In the genomic region with DNA sequence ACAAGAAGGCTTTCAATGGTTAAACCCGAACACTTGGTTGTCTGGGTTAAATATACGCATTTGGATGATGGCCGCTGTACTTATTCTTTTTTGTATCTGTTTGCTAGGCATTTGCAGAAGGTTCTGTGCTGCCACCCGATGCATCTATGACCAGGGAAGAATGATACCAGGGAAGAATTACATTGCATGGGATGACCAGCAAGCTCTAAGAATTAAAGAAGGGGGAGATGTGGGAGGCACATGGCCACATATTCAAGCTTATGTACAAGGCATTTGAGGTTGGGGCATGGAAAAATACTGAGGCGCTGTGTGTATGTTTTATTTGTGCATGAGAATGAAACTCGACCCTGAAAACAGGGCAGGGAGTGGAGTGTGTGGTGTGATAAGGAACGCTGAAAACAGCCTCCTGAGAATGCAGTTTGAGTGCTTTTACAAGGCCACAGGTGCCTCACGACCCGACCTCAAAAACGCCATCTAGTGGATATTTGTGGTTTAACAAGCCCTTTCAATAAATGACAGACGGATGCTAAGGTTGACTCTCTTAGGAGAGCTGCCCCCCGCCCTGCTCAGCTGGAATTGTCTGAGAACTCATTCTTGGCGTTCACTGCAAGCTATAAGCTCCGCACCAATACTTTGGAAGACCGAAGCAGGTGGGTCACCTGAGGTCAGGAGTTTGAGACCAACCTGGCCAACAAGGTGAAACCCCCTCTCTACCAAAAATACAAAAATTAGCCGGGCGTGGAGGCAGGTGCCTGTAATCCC, we compare ENCODE assay signal across 8 cellular contexts. TPM values are rescaled to one million over a fixed set of nuclear protein-coding genes. Genes with fewer than 3 reads are reported as not detected.
A peak's percentile ranks its signal among the peaks of the same experiment; 100 is the strongest.
DNase-seq lines count a peak whose midpoint lies in the region; ATAC-seq, FAIRE-seq and TF ChIP-seq lines count a peak whose summit lies in the region.
"Not testable (repeated sequence)": the region's sequence is repeated elsewhere in the genome, so short reads cannot be mapped to it uniquely, and the experiment has no call there.

No MANE protein-coding gene starts in this region.

- H3K36me3 Mint-ChIP-seq in activated T-cell treated with anti-CD3 and anti-CD28 coated beads, Interleukin-2, amount 50 U/mL, for 4 hours (ENCODE audit: insufficient read depth); mesothelial cell of epicardium: not testable (repeated sequence)

- H3K27me3 ChIP-seq in upper lobe of left lung = not testable (repeated sequence)

- POLR2A ChIA-PET in HEK293T (lab: Yijun Ruan, JAX) = interaction anchor here (1.5 to 2.0 kb wide), 2 partner anchors 11 to 16 kb away, joined by 4 to 11 read pairs; partner anchors contain the start of gene SENP2

- not testable (repeated sequence) for H3K36me3 ChIP-seq in upper lobe of left lung

- 28 to 30% methylated on average over 14 to 17 of the region's 17 CpGs for WGBS in upper lobe of left lung, 2 donors

- H3K4me1 ChIP-seq in upper lobe of left lung = not testable (repeated sequence)

- not testable (repeated sequence) for H3K9me3 ChIP-seq in upper lobe of left lung

- H3K27me3 Mint-ChIP-seq in activated T-cell treated with anti-CD3 and anti-CD28 coated beads, Interleukin-2, amount 50 U/mL, for 4 hours (ENCODE audit: low read depth); mesothelial cell of epicardium (ENCODE audit: low read depth): not testable (repeated sequence)

- not testable (repeated sequence) for TF ChIP-seq EP300 in upper lobe of left lung (IDR thresholded peaks at IDR 0.05)

- peak; percentile 27 for DNase-seq in HEK293T (ENCODE audit: extremely low spot score)
- DNase-seq in NCI-H1105 (lab: John Stamatoyannopoulos, UW) = peak; percentile 75
- DNase-seq in OCI-M2 (lab: John Stamatoyannopoulos, UW; ENCODE audit: unreplicated experiment) = peak; percentile 68
- peak; percentile 9 for DNase-seq in activated T-cell treated with anti-CD3 and anti-CD28 coated beads, Interleukin-2, amount 50 U/mL, for 4 hours
- DNase-seq in mesothelial cell of epicardium (ENCODE audit: low spot score in 2 of 2, unreplicated experiment in 2 of 2) = not testable (repeated sequence)
- DNase-seq in upper lobe of left lung = peak in 1 of 2 donors; percentile 50

- not testable (repeated sequence) for TF ChIP-seq POLR2A in upper lobe of left lung (IDR thresholded peaks at IDR 0.05)

- peak; percentile 67 for TF ChIP-seq CTCF in mesothelial cell of epicardium (IDR thresholded peaks at IDR 0.05; ENCODE audit: unreplicated experiment)
- TF ChIP-seq CTCF in upper lobe of left lung (IDR thresholded peaks at IDR 0.05) = peak; percentile 44 to 82 (median 72)

- peak; percentile 80 to 81 for ATAC-seq in activated T-cell treated with anti-CD3 and anti-CD28 coated beads, Interleukin-2, amount 50 U/mL, for 4 hours
- ATAC-seq in esophagus mucosa (peak; percentile 62), upper lobe of left lung (ENCODE audit: low FRiP score in 2 of 2) (peak; percentile 67 to 68)

- H3K4me1 Mint-ChIP-seq in activated T-cell treated with anti-CD3 and anti-CD28 coated beads, Interleukin-2, amount 50 U/mL, for 4 hours (ENCODE audit: low read depth); mesothelial cell of epicardium: not testable (repeated sequence)

- CTCF ChIA-PET in HEK293T (lab: Yijun Ruan, JAX) = interaction anchor here (0.6 to 1.9 kb wide), 6 partner anchors 11 to 215 kb away, joined by 3 to 12 read pairs (median 4); partner anchors contain the start of gene SENP2

- FAIRE-seq in G401.6 (lab: Jason Lieb, UNC) = peak; percentile 23

- peak overlapping the region in 3 of 4 donors; percentile 16 to 50 (median 41) for H3K27ac ChIP-seq in upper lobe of left lung

- not testable (repeated sequence) for H3K4me3 Mint-ChIP-seq in activated T-cell treated with anti-CD3 and anti-CD28 coated beads, Interleukin-2, amount 50 U/mL, for 4 hours; mesothelial cell of epicardium

- peak overlapping the region; percentile 13 for H3K27ac Mint-ChIP-seq in mesothelial cell of epicardium

- not testable (repeated sequence) for H3K4me3 ChIP-seq in upper lobe of left lung

- not testable (repeated sequence) for H3K9me3 Mint-ChIP-seq in activated T-cell treated with anti-CD3 and anti-CD28 coated beads, Interleukin-2, amount 50 U/mL, for 4 hours
- peaks cover 20% of the 10 kb centered on the region for H3K9me3 Mint-ChIP-seq in mesothelial cell of epicardium

TF ChIP-seq in HEK293T, 16 proteins besides CTCF, POLR2A, EP300 and RAD21:
- peak; percentile 26; the same call in 1 of the 2 replicates for TF ChIP-seq PKNOX1 (IDR thresholded peaks at IDR 0.05)

RNA-seq across cellular contexts. Expression of gene SENP2, which starts 10.8 kb away (rescaled TPM):
- total RNA-seq in activated T-cell treated with anti-CD3 and anti-CD28 coated beads, Interleukin-2, amount 50 U/mL, for 4 hours = 10 to 100 TPM; 33.0 to 43.4 (median 40.3) TPM
- total RNA-seq in esophagus mucosa = 24.2 TPM
- 39.3 to 40.7 TPM (median 40.2 TPM) in 3 replicates for total RNA-seq in mesothelial cell of epicardium
- 10 to 100 TPM; 18.9 to 42.2 (median 31.6) TPM for total RNA-seq in upper lobe of left lung

RNA-seq across cellular contexts. Expression of gene LIPH, which starts 22.9 kb away (rescaled TPM):
- total RNA-seq in activated T-cell treated with anti-CD3 and anti-CD28 coated beads, Interleukin-2, amount 50 U/mL, for 4 hours = under 1 TPM in 2 of 3 donors, not detected in 1; 0.05 to 0.13 TPM
- total RNA-seq in esophagus mucosa (14.6 TPM), mesothelial cell of epicardium (0.07 to 0.32 TPM (median 0.18 TPM) in 3 replicates), upper lobe of left lung (10 to 100 TPM; 25.9 to 63.1 (median 42.3) TPM)

Comparison
In these comparisons a context has a peak if more than half of its experiments do, and no peak if none do; other contexts are left out.
1. RNA of gene LIPH, which starts 22.9 kb away (total RNA-seq): 25.9 to 63.1 TPM in upper lobe of left lung and 14.6 TPM in esophagus mucosa (single experiment); 0.07 to 0.32 TPM in mesothelial cell of epicardium and 0.05 to 0.13 TPM in activated T-cell treated with anti-CD3 and anti-CD28 coated beads, Interleukin-2, amount 50 U/mL, for 4 hours; every median in the first group is over 10 times any median in the second.
2. Peak in every context shown above with its lines, with median percentiles within 50 percentile points of each other: ATAC-seq.